In genomic region chr19:9883764-9884163, GRCh38 we compare ENCODE assay signal across 18 cellular contexts. TPM values are rescaled to one million over a fixed set of nuclear protein-coding genes. Genes with fewer than 3 reads are reported as not detected.
DNase-seq lines count a peak whose midpoint lies in the region; ATAC-seq, FAIRE-seq and TF ChIP-seq lines count a peak whose summit lies in the region.
"Had no signal": no experiment of that assay in that cellular context is flagged by ENCODE, and none has a peak within 500 bp of the region (broad histone marks: within the 10 kb centered on the region; RNA-seq: fewer than 3 reads in every experiment).

No MANE protein-coding gene starts in this region.

- no peak for TF ChIP-seq EP300 in HepG2 (IDR thresholded peaks at IDR 0.05; ENCODE audit: low read depth in 2 of 2, low read length in 2 of 2)
- no peak for TF ChIP-seq EP300 in HepG2 (CRISPR knock-in tag; IDR thresholded peaks at IDR 0.05; ENCODE audit: borderline replicate concordance)

- in situ Hi-C loops in HepG2 (cut with HindIII; ENCODE audit: extremely low pct_ligation_motif_present, low pct_unique_long_range_greater_than_20kb) = no loop called here

- H3K4me3 ChIP-seq in HUES64 (ENCODE audit: low read length) (no peak overlapping the region), endodermal cell (ENCODE audit: low read length) (no peak overlapping the region), parathyroid adenoma (ENCODE audit: low read depth, low read length) (no peak overlapping the region), HepG2 (replicated peaks in 1 of 3; ENCODE audit: insufficient read depth in 1 of 3, low read depth in 2 of 3, low read length in 3 of 3) (no peak overlapping the region)
- H3K4me3 ChIP-seq: GM23248 had no signal

- H3K36me3 Mint-ChIP-seq in endodermal cell (ENCODE audit: low read depth) = no peaks in the 10 kb centered on the region

- no peaks in the 10 kb centered on the region for H4K20me1 ChIP-seq in HepG2 (ENCODE audit: insufficient read depth, low read length)

- H3K36me3 ChIP-seq in HUES64 (ENCODE audit: insufficient read depth, low read length) = no peaks in the 10 kb centered on the region
- no peaks in the 10 kb centered on the region for H3K36me3 ChIP-seq in endodermal cell (ENCODE audit: control insufficient read depth, insufficient read depth, low read length)
- no peaks in the 10 kb centered on the region for H3K36me3 ChIP-seq in parathyroid adenoma (ENCODE audit: control insufficient read depth, insufficient read depth, low read length)
- H3K36me3 ChIP-seq in HepG2 (replicated peaks in 1 of 2; ENCODE audit: control insufficient read depth in 1 of 2, insufficient read depth in 2 of 2, low read length in 2 of 2) = no peaks in the 10 kb centered on the region

- H3K9me3 Mint-ChIP-seq in endodermal cell = no peaks in the 10 kb centered on the region
- H3K9me3 Mint-ChIP-seq: CD4-positive, alpha-beta T cell; HFFc6 had no signal

- H3K9ac ChIP-seq in HUES64 (ENCODE audit: low read depth, low read length) (peak overlapping the region; percentile 7; the same call in 1 of the 2 replicates), endodermal cell (ENCODE audit: extremely low read depth, low read length, poor library complexity, severe bottlenecking) (no peak overlapping the region), parathyroid adenoma (no peak overlapping the region), HepG2 (ENCODE audit: insufficient read depth, low read depth, low read length) (no peak overlapping the region)
- H3K9ac ChIP-seq: GM23248, KMS-11, SK-N-SH had no signal

- no TSS peak for BruUV-seq in HepG2 (replicated peaks; lab: Mats Ljungman, UMichigan)

- H3K79me2 ChIP-seq in parathyroid adenoma (no peaks in the 10 kb centered on the region), HepG2 (ENCODE audit: insufficient read depth, low read length) (no peaks in the 10 kb centered on the region)

- TF ChIP-seq POLR2A in HepG2 (IDR thresholded peaks at IDR 0.05; ENCODE audit: insufficient read depth in 1 of 2, low read depth in 2 of 2, low read length in 2 of 2) = no peak

- no peak for ATAC-seq in HepG2

- H3K9me3 ChIP-seq in HUES64 (ENCODE audit: insufficient read depth, low read depth, low read length) (no peaks in the 10 kb centered on the region), endodermal cell (ENCODE audit: control insufficient read depth, low read length) (no peaks in the 10 kb centered on the region), parathyroid adenoma (ENCODE audit: control insufficient read depth, low read length) (no peaks in the 10 kb centered on the region), HepG2 (ENCODE audit: low read length) (no peaks in the 10 kb centered on the region)
- H3K9me3 ChIP-seq: SK-N-SH had no signal

- H3K4me1 ChIP-seq in HUES64 (ENCODE audit: insufficient read depth, low read length) (peaks cover 7% of the 10 kb centered on the region; the same call in 1 of the 2 replicates), endodermal cell (ENCODE audit: control insufficient read depth, insufficient read depth, low read length) (no peaks in the 10 kb centered on the region), parathyroid adenoma (peaks cover 12% of the 10 kb centered on the region), HepG2 (ENCODE audit: insufficient read depth, low read length) (no peaks in the 10 kb centered on the region)

- no peak overlapping the region for H3K4me3 Mint-ChIP-seq in endodermal cell
- H3K4me3 Mint-ChIP-seq: CD4-positive, alpha-beta T cell; HFFc6 had no signal

- H3K27ac Mint-ChIP-seq in endodermal cell = no peak overlapping the region
- H3K27ac Mint-ChIP-seq: CD4-positive, alpha-beta T cell; HFFc6 had no signal

- TF ChIP-seq RAD21 in HepG2 (CRISPR knock-in tag; IDR thresholded peaks at IDR 0.05) = no peak

- no peaks in the 10 kb centered on the region for H3K4me1 Mint-ChIP-seq in endodermal cell

- no peak for FAIRE-seq in HepG2 (lab: Jason Lieb, UNC)

- peak overlapping the region; percentile 68 for H3K4me2 ChIP-seq in parathyroid adenoma (ENCODE audit: low read length)
- H3K4me2 ChIP-seq in HepG2 (ENCODE audit: low read depth, low read length) = no peak overlapping the region
- H3K4me2 ChIP-seq: KMS-11, SK-N-SH had no signal

- no peaks in the 10 kb centered on the region for H3K27me3 Mint-ChIP-seq in endodermal cell (ENCODE audit: insufficient read depth)
- H3K27me3 Mint-ChIP-seq: CD4-positive, alpha-beta T cell had no signal

- H2AFZ ChIP-seq in parathyroid adenoma = peak overlapping the region; percentile 67
- H2AFZ ChIP-seq in HepG2 (ENCODE audit: low read length) = no peak overlapping the region
- H2AFZ ChIP-seq: GM23248 had no signal

- H3K27me3 ChIP-seq in HUES64 (ENCODE audit: insufficient read depth, low read length) (no peaks in the 10 kb centered on the region), endodermal cell (ENCODE audit: control insufficient read depth, insufficient read depth, low read length, poor library complexity, severe bottlenecking) (no peaks in the 10 kb centered on the region), parathyroid adenoma (ENCODE audit: control insufficient read depth, insufficient read depth, low read length) (no peaks in the 10 kb centered on the region), HepG2 (ENCODE audit: control insufficient read depth in 1 of 2, insufficient read depth in 2 of 2, low read length in 2 of 2) (peaks cover 0 to 2% of the 10 kb centered on the region in 2 experiments; a peak in 2 of 5 replicates)

- POLR2A ChIA-PET in RWPE1 (lab: Yijun Ruan, JAX; ENCODE audit: low non-redundant PET) = interaction anchor here (0.5 kb wide), 1 partner anchor 20 kb away, joined by 5 read pairs; no protein-coding TSS in a partner anchor
- POLR2A ChIA-PET in HepG2 (lab: Yijun Ruan, JAX) = no interaction called here

- TF ChIP-seq CTCF in RWPE1 (conservative IDR thresholded peaks at IDR 0.05; ENCODE audit: low read depth) (no peak), endodermal cell (conservative IDR thresholded peaks at IDR 0.05) (no peak), parathyroid adenoma (IDR thresholded peaks at IDR 0.05) (no peak), HepG2 (CRISPR knock-in tag; IDR thresholded peaks at IDR 0.05) (no peak)

- WGBS in HUES64 = 92% methylated on average over 12 of the region's 12 CpGs
- WGBS in endodermal cell (ENCODE audit: insufficient coverage in 1 of 2, insufficient read length in 1 of 2), 2 experiments = 89 to 94% methylated on average over 9 to 12 of the region's 12 CpGs
- 51% methylated on average over 9 of the region's 12 CpGs for WGBS in HepG2 (ENCODE audit: low lambda C conversion rate)

- DNase-seq in RWPE1 (ENCODE audit: low spot score) = no peak
- no peak for DNase-seq in endodermal cell
- DNase-seq in stimulated activated CD8-positive, alpha-beta memory T cell treated with anti-CD3 and anti-CD28 coated beads, Interleukin-4, amount 100 ng/mL, for 48 hours = no peak
- DNase-seq in RKO (ENCODE audit: low spot score) = no peak
- DNase-seq in NCI-H774 (lab: John Stamatoyannopoulos, UW) = no peak
- no peak for DNase-seq in HepG2 (ENCODE audit: low spot score)
- DNase-seq: CD4-positive, alpha-beta T cell; GF-D8; GM23248; HFFc6; MM.1S; NCI-H187; NCI-H748 treated with DMSO at 0.1 percent for 48 hours; SK-N-SH had no signal

- intact Hi-C loops in HepG2 (cut with micrococcal nuclease; ENCODE audit: unreplicated experiment) = no loop called here

- CTCF ChIA-PET in RWPE1 (lab: Yijun Ruan, JAX) (interaction anchor here (1.0 kb wide), 1 partner anchor 13 kb away, joined by 4 read pairs; no protein-coding TSS in a partner anchor), HepG2 (lab: Yijun Ruan, JAX; ENCODE audit: low intra/inter-chr PET ratio, low total read pairs) (no interaction called here)

- H3K27ac ChIP-seq in HUES64 (ENCODE audit: low read depth, low read length) = no peak overlapping the region
- H3K27ac ChIP-seq in RWPE1 = peak overlapping the region; percentile 56
- peak overlapping the region; percentile 84 for H3K27ac ChIP-seq in endodermal cell (ENCODE audit: low read depth, low read length)
- peak overlapping the region; percentile 77 for H3K27ac ChIP-seq in parathyroid adenoma
- no peak overlapping the region for H3K27ac ChIP-seq in HepG2 (ENCODE audit: extremely low read length, insufficient read depth, low read length)
- H3K27ac ChIP-seq: GM23248, HL-60, KMS-11 had no signal

RNA-seq across cellular contexts. Expression of gene PIN1, which starts 48.6 kb away (rescaled TPM):
- polyA plus RNA-seq in HUES64 (2013, experiment 1 of 2) = 75.6 TPM
- 70.8 TPM for polyA plus RNA-seq in HUES64 (2013, experiment 2 of 2)
- 100 to 1,000 TPM in 1 of 2 donors, 10 to 100 TPM in 1; 92.4 to 101 TPM for total RNA-seq in endodermal cell
- 84.6 TPM for polyA plus RNA-seq in endodermal cell (2013, experiment 1 of 2)
- 87.0 TPM for polyA plus RNA-seq in endodermal cell (2013, experiment 2 of 2)
- total RNA-seq in HepG2 (2016; rRNA removed; fragmentation: Illumina TruSeq; extraction: Trizol) = 67.3 and 72.0 TPM in 2 replicates
- 25.2 and 25.3 TPM in 2 replicates for total RNA-seq in HepG2 (2016; cell fraction: cytosol; rRNA removed; fragmentation: Illumina TruSeq; extraction: Trizol; ENCODE audit: low read depth)
- 65.2 and 75.0 TPM in 2 replicates for total RNA-seq in HepG2 (2016; cell fraction: insoluble cytoplasmic fraction; rRNA removed; fragmentation: Illumina TruSeq; extraction: Trizol)
- total RNA-seq in HepG2 (2016; cell fraction: membrane; rRNA removed; fragmentation: Illumina TruSeq; extraction: Trizol) = 37.0 and 38.0 TPM in 2 replicates
- 27.3 and 31.0 TPM in 2 replicates for total RNA-seq in HepG2 (2016; cell fraction: nucleus; rRNA removed; fragmentation: Illumina TruSeq; extraction: Trizol)
- polyA plus RNA-seq in HepG2 (2011; rRNA removed) = 31.9 and 43.2 TPM in 2 replicates
- polyA plus RNA-seq in HepG2 (2011; cell fraction: cytosol; rRNA removed) = 39.4 and 64.9 TPM in 2 replicates
- polyA plus RNA-seq in HepG2 (2011; cell fraction: nucleus; rRNA removed) = 44.7 and 53.7 TPM in 2 replicates
- polyA plus RNA-seq in HepG2 (2012) = 19.6 and 20.3 TPM in 2 replicates
- 20.1 and 20.5 TPM in 2 replicates for polyA plus RNA-seq in HepG2 (2016; cell fraction: cytosol; fragmentation: Illumina TruSeq; extraction: Trizol; ENCODE audit: low read depth)
- 61.0 and 62.9 TPM in 2 replicates for polyA plus RNA-seq in HepG2 (2016; cell fraction: insoluble cytoplasmic fraction; fragmentation: Illumina TruSeq; extraction: Trizol; ENCODE audit: low read depth)
- polyA plus RNA-seq in HepG2 (2016; cell fraction: membrane; fragmentation: Illumina TruSeq; extraction: Trizol; ENCODE audit: low read depth) = 30.3 TPM in 2 replicates
- polyA plus RNA-seq in HepG2 (2016; cell fraction: nucleus; fragmentation: Illumina TruSeq; extraction: Trizol; ENCODE audit: insufficient read depth, low read depth) = 55.0 and 61.1 TPM in 2 replicates
- 15.9 and 27.0 TPM in 2 replicates for polyA minus RNA-seq in HepG2 (2011; rRNA and poly(A)+ RNA removed; ENCODE audit: low replicate concordance)
- polyA minus RNA-seq in HepG2 (2011; cell fraction: cytosol; rRNA and poly(A)+ RNA removed) = 10.9 and 16.1 TPM in 2 replicates
- polyA minus RNA-seq in HepG2 (2011; cell fraction: nucleus; rRNA and poly(A)+ RNA removed) = 6.3 and 7.9 TPM in 2 replicates

RNA-seq across cellular contexts. Expression of gene OLFM2, which starts 52.6 kb away (rescaled TPM):
- polyA plus RNA-seq in HUES64 (2013, experiment 1 of 2) = 39.1 TPM
- 52.9 TPM for polyA plus RNA-seq in HUES64 (2013, experiment 2 of 2)
- 10 to 100 TPM; 33.1 to 58.1 TPM for total RNA-seq in endodermal cell
- 43.7 TPM for polyA plus RNA-seq in endodermal cell (2013, experiment 1 of 2)
- polyA plus RNA-seq in endodermal cell (2013, experiment 2 of 2) = 40.9 TPM
- 0.11 and 0.20 TPM in 2 replicates for total RNA-seq in HepG2 (2016; rRNA removed; fragmentation: Illumina TruSeq; extraction: Trizol)
- 0.53 TPM in 1 of 2 replicates, not detected in the other for total RNA-seq in HepG2 (2016; cell fraction: cytosol; rRNA removed; fragmentation: Illumina TruSeq; extraction: Trizol; ENCODE audit: low read depth)
- total RNA-seq in HepG2 (2016; cell fraction: insoluble cytoplasmic fraction; rRNA removed; fragmentation: Illumina TruSeq; extraction: Trizol) = 0.06 and 0.24 TPM in 2 replicates
- 0.31 and 0.37 TPM in 2 replicates for total RNA-seq in HepG2 (2016; cell fraction: membrane; rRNA removed; fragmentation: Illumina TruSeq; extraction: Trizol)
- total RNA-seq in HepG2 (2016; cell fraction: nucleus; rRNA removed; fragmentation: Illumina TruSeq; extraction: Trizol) = not detected in 2 replicates
- polyA plus RNA-seq in HepG2 (2011; rRNA removed) = 0.51 and 0.63 TPM in 2 replicates
- polyA plus RNA-seq in HepG2 (2011; cell fraction: cytosol; rRNA removed) = 0.24 and 0.54 TPM in 2 replicates
- polyA plus RNA-seq in HepG2 (2011; cell fraction: nucleus; rRNA removed) = 0.12 TPM in 1 of 2 replicates, not detected in the other
- 0.16 and 0.19 TPM in 2 replicates for polyA plus RNA-seq in HepG2 (2012)
- 0.21 and 0.27 TPM in 2 replicates for polyA plus RNA-seq in HepG2 (2016; cell fraction: cytosol; fragmentation: Illumina TruSeq; extraction: Trizol; ENCODE audit: low read depth)
- 0.17 TPM in 1 of 2 replicates, not detected in the other for polyA plus RNA-seq in HepG2 (2016; cell fraction: insoluble cytoplasmic fraction; fragmentation: Illumina TruSeq; extraction: Trizol; ENCODE audit: low read depth)
- 0.53 and 0.72 TPM in 2 replicates for polyA plus RNA-seq in HepG2 (2016; cell fraction: membrane; fragmentation: Illumina TruSeq; extraction: Trizol; ENCODE audit: low read depth)
- not detected in 2 replicates for polyA plus RNA-seq in HepG2 (2016; cell fraction: nucleus; fragmentation: Illumina TruSeq; extraction: Trizol; ENCODE audit: insufficient read depth, low read depth)
- polyA minus RNA-seq in HepG2 (2011; rRNA and poly(A)+ RNA removed; ENCODE audit: low replicate concordance) = 0.88 TPM in 1 of 2 replicates, not detected in the other
- polyA minus RNA-seq in HepG2 (2011; cell fraction: cytosol; rRNA and poly(A)+ RNA removed) = 0.30 TPM in 1 of 2 replicates, not detected in the other
- not detected in 2 replicates for polyA minus RNA-seq in HepG2 (2011; cell fraction: nucleus; rRNA and poly(A)+ RNA removed)

RNA-seq across cellular contexts. Expression of gene UBL5, which starts 56.0 kb away (rescaled TPM):
- polyA plus RNA-seq in HUES64 (2013, experiment 1 of 2) = 520 TPM
- 548 TPM for polyA plus RNA-seq in HUES64 (2013, experiment 2 of 2)
- total RNA-seq in endodermal cell = 100 to 1,000 TPM; 415 to 506 TPM
- 627 TPM for polyA plus RNA-seq in endodermal cell (2013, experiment 1 of 2)
- 623 TPM for polyA plus RNA-seq in endodermal cell (2013, experiment 2 of 2)
- total RNA-seq in HepG2 (2016; rRNA removed; fragmentation: Illumina TruSeq; extraction: Trizol) = 373 and 382 TPM in 2 replicates
- 139 and 172 TPM in 2 replicates for total RNA-seq in HepG2 (2016; cell fraction: cytosol; rRNA removed; fragmentation: Illumina TruSeq; extraction: Trizol; ENCODE audit: low read depth)
- 375 and 403 TPM in 2 replicates for total RNA-seq in HepG2 (2016; cell fraction: insoluble cytoplasmic fraction; rRNA removed; fragmentation: Illumina TruSeq; extraction: Trizol)
- 186 and 246 TPM in 2 replicates for total RNA-seq in HepG2 (2016; cell fraction: membrane; rRNA removed; fragmentation: Illumina TruSeq; extraction: Trizol)
- total RNA-seq in HepG2 (2016; cell fraction: nucleus; rRNA removed; fragmentation: Illumina TruSeq; extraction: Trizol) = 155 and 174 TPM in 2 replicates
- 427 and 487 TPM in 2 replicates for polyA plus RNA-seq in HepG2 (2011; rRNA removed)
- 507 and 557 TPM in 2 replicates for polyA plus RNA-seq in HepG2 (2011; cell fraction: cytosol; rRNA removed)
- polyA plus RNA-seq in HepG2 (2011; cell fraction: nucleus; rRNA removed) = 178 and 205 TPM in 2 replicates
- polyA plus RNA-seq in HepG2 (2012) = 308 and 326 TPM in 2 replicates
- 140 and 221 TPM in 2 replicates for polyA plus RNA-seq in HepG2 (2016; cell fraction: cytosol; fragmentation: Illumina TruSeq; extraction: Trizol; ENCODE audit: low read depth)
- polyA plus RNA-seq in HepG2 (2016; cell fraction: insoluble cytoplasmic fraction; fragmentation: Illumina TruSeq; extraction: Trizol; ENCODE audit: low read depth) = 360 and 409 TPM in 2 replicates
- 156 and 243 TPM in 2 replicates for polyA plus RNA-seq in HepG2 (2016; cell fraction: membrane; fragmentation: Illumina TruSeq; extraction: Trizol; ENCODE audit: low read depth)
- 294 and 307 TPM in 2 replicates for polyA plus RNA-seq in HepG2 (2016; cell fraction: nucleus; fragmentation: Illumina TruSeq; extraction: Trizol; ENCODE audit: insufficient read depth, low read depth)
- 47.1 and 96.5 TPM in 2 replicates for polyA minus RNA-seq in HepG2 (2011; rRNA and poly(A)+ RNA removed; ENCODE audit: low replicate concordance)
- polyA minus RNA-seq in HepG2 (2011; cell fraction: cytosol; rRNA and poly(A)+ RNA removed) = 33.3 and 39.4 TPM in 2 replicates
- polyA minus RNA-seq in HepG2 (2011; cell fraction: nucleus; rRNA and poly(A)+ RNA removed) = 21.3 and 28.2 TPM in 2 replicates

Comparison
In these comparisons a context has a peak if more than half of its experiments do, and no peak if none do; other contexts are left out.
1. H3K27ac ChIP-seq: peak in RWPE1 (single experiment), endodermal cell (single experiment) and parathyroid adenoma (single experiment); none in HUES64 (single experiment) and HepG2 (single experiment).
2. RNA of gene OLFM2, which starts 52.6 kb away (total RNA-seq): 33.1 to 58.1 TPM in endodermal cell; 0.06 to 0.53 TPM in HepG2; every median in the first group is over 10 times any median in the second.